Comparison of ENCODE assay signal across 30 cellular contexts in the genomic region with DNA sequence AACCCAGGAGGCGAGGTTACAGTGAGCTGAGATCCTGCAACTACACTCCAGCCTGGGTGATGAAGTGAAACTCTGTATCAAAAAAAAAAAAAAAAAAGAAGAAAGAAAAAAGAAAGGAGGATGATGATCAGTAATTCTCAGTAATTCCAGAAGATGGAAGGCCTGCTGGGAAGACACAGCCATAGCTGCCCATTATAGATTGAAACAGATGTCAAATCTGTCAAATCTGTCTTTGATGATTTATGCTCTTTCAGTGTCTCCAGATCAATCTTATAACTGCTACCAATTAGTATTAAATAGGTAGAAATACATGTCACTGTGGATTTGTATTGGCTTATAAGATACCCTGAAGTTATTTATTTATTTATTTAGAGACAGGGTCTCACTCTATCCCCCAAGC. TPM values are rescaled to one million over a fixed set of nuclear protein-coding genes. Genes with fewer than 3 reads are reported as not detected.
"Had no signal": no experiment of that assay in that cellular context is flagged by ENCODE, and none has a peak within 500 bp of the region (broad histone marks: within the 10 kb centered on the region; RNA-seq: fewer than 3 reads in every experiment).

No MANE protein-coding gene starts in this region.

- H3K4me3 ChIP-seq: adrenal gland, ascending aorta, body of pancreas, breast epithelium, cardiac muscle cell had no signal

- H3K27ac ChIP-seq: adrenal gland, ascending aorta, body of pancreas, brain microvascular endothelial cell, breast epithelium, cardiac muscle cell had no signal

- DNase-seq: activated effector memory CD4-positive, alpha-beta T cell treated with anti-CD3 and anti-CD28 coated beads, Interleukin-2, amount 50 U/mL, for 16 hours; activated effector memory CD4-positive, alpha-beta T cell treated with Interleukin-2 at 50 U/mL for 16 hours; activated gamma-delta T cell; activated gamma-delta T cell treated with Interleukin-2 at 50 U/mL for 16 hours; activated naive CD4-positive, alpha-beta T cell; activated naive CD4-positive, alpha-beta T cell treated with anti-CD3 and anti-CD28 coated beads for 36 hours; activated naive CD4-positive, alpha-beta T cell treated with anti-CD3 and anti-CD28 coated beads, Interleukin-2, amount 10 ng/mL, durations not matched to agents 7 days and 5 days; activated naive CD4-positive, alpha-beta T cell treated with anti-CD3 and anti-CD28 coated beads, Interleukin-2, amount 50 U/mL, for 16 hours; activated naive CD4-positive, alpha-beta T cell treated with Interleukin-2 at 50 U/mL for 16 hours; activated naive CD8-positive, alpha-beta T cell treated with anti-CD3 and anti-CD28 coated beads for 36 hours; activated naive CD8-positive, alpha-beta T cell treated with anti-CD3 and anti-CD28 coated beads, Interleukin-2, amount 10 ng/mL, durations not matched to agents 7 days and 5 days; activated naive CD8-positive, alpha-beta T cell treated with anti-CD3 and anti-CD28 coated beads, Interleukin-2, amount 50 U/mL, for 24 hours; activated T-cell treated with anti-CD3 and anti-CD28 coated beads, Interleukin-2, amount 50 U/mL, for 1 hour; activated T-cell treated with anti-CD3 and anti-CD28 coated beads, Interleukin-2, amount 50 U/mL, for 24 hours; activated T-cell treated with anti-CD3 and anti-CD28 coated beads, Interleukin-2, amount 50 U/mL, for 4 hours; activated T-cell treated with anti-CD3 and anti-CD28 coated beads, Interleukin-2, amount 50 U/mL, for 48 hours; activated T-cell treated with anti-CD3 and anti-CD28 coated beads, Interleukin-2, amount 50 U/mL, for 72 hours; adrenal gland; amniotic stem cell; amygdala; anterior cingulate cortex; aorta; body of pancreas; brain microvascular endothelial cell; caudate nucleus; central memory CD4-positive, alpha-beta T cell; cerebellar nuclear complex had no signal

- H3K9me3 ChIP-seq: adrenal gland, ascending aorta, body of pancreas had no signal

- H3K36me3 ChIP-seq: adrenal gland, ascending aorta, brain microvascular endothelial cell, breast epithelium, cardiac muscle cell had no signal

- H3K27me3 ChIP-seq: adrenal gland, ascending aorta, body of pancreas, brain microvascular endothelial cell, breast epithelium, cardiac muscle cell had no signal

RNA-seq across cellular contexts. Expression of gene SHISA9, which starts 54.8 kb away (rescaled TPM):
- polyA plus RNA-seq: cardiac muscle cell had no signal
